Comparison of ENCODE assay signal across 1 cellular context in genomic region chr9:136576269-136576626, GRCh38.
TF ChIP-seq lines count a peak whose summit lies in the region.

No MANE protein-coding gene starts in this region.

TF ChIP-seq in SK-N-SH treated with all-trans-retinoic acid at 6 μM for 48 hours, 23 proteins besides CTCF, POLR2A, EP300 and RAD21 (continued from another document):
- no peak for TF ChIP-seq CREB5 (CRISPR knock-in tag; IDR thresholded peaks at IDR 0.05; ENCODE audit: low read depth)
- no peak for TF ChIP-seq ZFP3 (CRISPR knock-in tag; IDR thresholded peaks at IDR 0.05)
- TF ChIP-seq ZC3H10 (CRISPR knock-in tag; IDR thresholded peaks at IDR 0.05): no peak
- TF ChIP-seq, protein P1, sequence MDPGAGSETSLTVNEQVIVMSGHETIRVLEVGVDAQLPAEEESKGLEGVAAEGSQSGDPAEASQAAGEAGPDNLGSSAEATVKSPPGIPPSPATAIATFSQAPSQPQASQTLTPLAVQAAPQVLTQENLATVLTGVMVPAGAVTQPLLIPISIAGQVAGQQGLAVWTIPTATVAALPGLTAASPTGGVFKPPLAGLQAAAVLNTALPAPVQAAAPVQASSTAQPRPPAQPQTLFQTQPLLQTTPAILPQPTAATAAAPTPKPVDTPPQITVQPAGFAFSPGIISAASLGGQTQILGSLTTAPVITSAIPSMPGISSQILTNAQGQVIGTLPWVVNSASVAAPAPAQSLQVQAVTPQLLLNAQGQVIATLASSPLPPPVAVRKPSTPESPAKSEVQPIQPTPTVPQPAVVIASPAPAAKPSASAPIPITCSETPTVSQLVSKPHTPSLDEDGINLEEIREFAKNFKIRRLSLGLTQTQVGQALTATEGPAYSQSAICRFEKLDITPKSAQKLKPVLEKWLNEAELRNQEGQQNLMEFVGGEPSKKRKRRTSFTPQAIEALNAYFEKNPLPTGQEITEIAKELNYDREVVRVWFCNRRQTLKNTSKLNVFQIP (CRISPR knock-in tag; IDR thresholded peaks at IDR 0.05; ENCODE audit: borderline replicate concordance, low read depth): no peak
- TF ChIP-seq ZNF8 (CRISPR knock-in tag; IDR thresholded peaks at IDR 0.05): no peak
- no peak for TF ChIP-seq BACH2 (CRISPR knock-in tag; IDR thresholded peaks at IDR 0.05; ENCODE audit: borderline replicate concordance)
- no peak for TF ChIP-seq ESRRG (CRISPR knock-in tag; IDR thresholded peaks at IDR 0.05)
- no peak for TF ChIP-seq CSRNP3 (CRISPR knock-in tag; IDR thresholded peaks at IDR 0.05)
- TF ChIP-seq CSDC2 (CRISPR knock-in tag; IDR thresholded peaks at IDR 0.05): no peak
- TF ChIP-seq ISL1 (CRISPR knock-in tag; IDR thresholded peaks at IDR 0.05): no peak
